ENCODE assay signal across 8 cellular contexts in genomic region chr12:94460594-94460959, GRCh38. TPM values are rescaled to one million over a fixed set of nuclear protein-coding genes. Genes with fewer than 3 reads are reported as not detected.
DNase-seq lines count a peak whose midpoint lies in the region; ATAC-seq and TF ChIP-seq lines count a peak whose summit lies in the region.

No MANE protein-coding gene starts in this region.

- H3K9me3 ChIP-seq in HEK293 (ENCODE audit: control insufficient read depth, insufficient read depth, low read depth, low read length): no peaks in the 10 kb centered on the region
- no peaks in the 10 kb centered on the region for H3K9me3 ChIP-seq in iPS DF 6.9 (ENCODE audit: control insufficient read depth, insufficient read depth, low read length)

- H3K4me3 Mint-ChIP-seq in stimulated activated memory B cell treated with anti-CD40 and anti-IgM and Interleukin-4, amounts not matched to agents 10 μg/mL and 1 μg/mL and 100 μg/mL, for 72 hours: peak overlapping the region; percentile 91

- H3K36me3 ChIP-seq in HEK293 (ENCODE audit: control insufficient read depth in 2 of 2, insufficient read depth in 1 of 2, low read length in 2 of 2): no peaks in the 10 kb centered on the region; a peak in 1 of 3 replicates
- H3K36me3 ChIP-seq in iPS DF 6.9 (ENCODE audit: control insufficient read depth, insufficient read depth, low read length): no peaks in the 10 kb centered on the region

- peaks cover 33% of the 10 kb centered on the region for H3K4me1 Mint-ChIP-seq in stimulated activated memory B cell treated with anti-CD40 and anti-IgM and Interleukin-4, amounts not matched to agents 10 μg/mL and 1 μg/mL and 100 μg/mL, for 72 hours

- H3K27me3 Mint-ChIP-seq in stimulated activated memory B cell treated with anti-CD40 and anti-IgM and Interleukin-4, amounts not matched to agents 10 μg/mL and 1 μg/mL and 100 μg/mL, for 72 hours: no peaks in the 10 kb centered on the region

- POLR2A ChIA-PET in HEK293 (lab: Yijun Ruan, JAX): no interaction called here

- ATAC-seq in stimulated activated memory B cell treated with anti-CD40 and anti-IgM and Interleukin-4, amounts not matched to agents 10 μg/mL and 1 μg/mL and 100 μg/mL, for 72 hours: no peak

- CTCF ChIA-PET in HEK293 (lab: Yijun Ruan, JAX): no interaction called here

- H3K9me3 Mint-ChIP-seq in stimulated activated memory B cell treated with anti-CD40 and anti-IgM and Interleukin-4, amounts not matched to agents 10 μg/mL and 1 μg/mL and 100 μg/mL, for 72 hours: peaks cover 3% of the 10 kb centered on the region

- DNase-seq in iPS DF 6.9 (ENCODE audit: low read depth, low spot score) (no peak), OCI-M2 (lab: John Stamatoyannopoulos, UW; ENCODE audit: unreplicated experiment) (no peak), NCI-H187 (lab: John Stamatoyannopoulos, UW) (no peak), dermis blood vessel endothelial cell (no peak), AG08396 (ENCODE audit: low spot score) (no peak)

- H3K4me3 ChIP-seq in HEK293 (ENCODE audit: low read depth, low read length) (peak overlapping the region; percentile 95), WI38 (ENCODE audit: low read depth, low read length) (peak overlapping the region; percentile 87), iPS DF 6.9 (ENCODE audit: low read length) (peak overlapping the region; percentile 51; the same call in 1 of the 2 replicates)

- no peaks in the 10 kb centered on the region for H3K27me3 ChIP-seq in iPS DF 6.9 (ENCODE audit: control insufficient read depth, insufficient read depth, low read length)

- H3K27ac ChIP-seq in HEK293 (ENCODE audit: extremely low read depth, low read depth, low read length) (peak overlapping the region; percentile 69), iPS DF 6.9 (ENCODE audit: low read length) (no peak overlapping the region)

- no peaks in the 10 kb centered on the region; the same call in 1 of the 2 replicates for H3K4me1 ChIP-seq in HEK293 (ENCODE audit: control insufficient read depth, insufficient read depth, low read length)
- H3K4me1 ChIP-seq in iPS DF 6.9 (ENCODE audit: control insufficient read depth, insufficient read depth, low read length): no peaks in the 10 kb centered on the region

- H3K27ac Mint-ChIP-seq in stimulated activated memory B cell treated with anti-CD40 and anti-IgM and Interleukin-4, amounts not matched to agents 10 μg/mL and 1 μg/mL and 100 μg/mL, for 72 hours: peak overlapping the region; percentile 92

- TF ChIP-seq CTCF in HEK293 (tag by site-specific recombination; IDR thresholded peaks at IDR 0.05) (no peak), WI38 (IDR thresholded peaks at IDR 0.05; ENCODE audit: low read depth, low read length) (no peak)

- H3K36me3 Mint-ChIP-seq in stimulated activated memory B cell treated with anti-CD40 and anti-IgM and Interleukin-4, amounts not matched to agents 10 μg/mL and 1 μg/mL and 100 μg/mL, for 72 hours: peaks cover 13% of the 10 kb centered on the region

- WGBS in iPS DF 6.9 (ENCODE audit: insufficient coverage, insufficient read length): no CpG with 5 or more reads among the region's 6 CpGs

TF ChIP-seq in HEK293, 187 proteins besides CTCF, POLR2A, EP300 and RAD21:
- TF ChIP-seq ZBTB1 (tag by site-specific recombination; IDR thresholded peaks at IDR 0.05): no peak
- TF ChIP-seq ZNF529 (tag by site-specific recombination; IDR thresholded peaks at IDR 0.05; ENCODE audit: insufficient replicate concordance): no peak
- no peak for TF ChIP-seq ZNF223 (tag by site-specific recombination; IDR thresholded peaks at IDR 0.05)
- TF ChIP-seq ZNF513 (tag by site-specific recombination; IDR thresholded peaks at IDR 0.05): no peak
- TF ChIP-seq KLF16 (tag by site-specific recombination; IDR thresholded peaks at IDR 0.05): no peak
- TF ChIP-seq ZNF221 (tag by site-specific recombination; IDR thresholded peaks at IDR 0.05; ENCODE audit: borderline replicate concordance): no peak
- no peak for TF ChIP-seq ZSCAN5A (tag by site-specific recombination; IDR thresholded peaks at IDR 0.05)
- 0 out of 2 replicates have a peak, but pooled peaks have one; percentile 26 for TF ChIP-seq ZBTB20 (tag by site-specific recombination; IDR thresholded peaks at IDR 0.05)
- peak; percentile 90 for TF ChIP-seq ZNF449 (tag by site-specific recombination; IDR thresholded peaks at IDR 0.05)
- no peak for TF ChIP-seq ZBTB6 (tag by site-specific recombination; IDR thresholded peaks at IDR 0.05)
- 0 out of 2 replicates have a peak, but pooled peaks have one; percentile 16 for TF ChIP-seq PRDM1 (tag by site-specific recombination; IDR thresholded peaks at IDR 0.05)

RNA-seq across cellular contexts. Expression of gene CEP83, which starts 0.9 kb away (rescaled TPM):
- total RNA-seq in dermis blood vessel endothelial cell: 8.2 and 9.3 TPM in 2 replicates
